ENCODE assay signal across 22 cellular contexts in the genomic region with DNA sequence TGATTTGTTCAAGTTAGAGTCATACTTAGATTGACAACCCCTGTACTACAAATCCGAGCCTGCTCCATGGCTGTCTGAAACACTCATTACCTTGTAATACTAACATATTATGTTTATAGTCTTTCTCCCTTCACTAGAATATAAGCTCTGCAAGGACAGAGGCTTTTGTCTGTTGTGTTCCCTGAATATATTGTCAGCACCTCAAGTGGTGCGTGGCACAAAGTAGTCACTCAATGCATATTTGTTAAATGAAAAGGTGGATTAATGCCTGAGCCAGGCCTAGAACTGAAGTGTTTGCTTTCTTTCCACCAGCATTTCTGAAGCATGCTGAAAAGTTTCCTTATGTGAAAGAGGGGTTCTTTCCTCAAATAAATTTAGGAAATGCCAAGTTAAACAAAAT. TPM values are rescaled to one million over a fixed set of nuclear protein-coding genes. Genes with fewer than 3 reads are reported as not detected.
DNase-seq lines count a peak whose midpoint lies in the region; ATAC-seq, FAIRE-seq and TF ChIP-seq lines count a peak whose summit lies in the region.
"Had no signal": no experiment of that assay in that cellular context is flagged by ENCODE, and none has a peak within 500 bp of the region (broad histone marks: within the 10 kb centered on the region; RNA-seq: fewer than 3 reads in every experiment).

No MANE protein-coding gene starts in this region.

- H3K36me3 ChIP-seq in GM06990 (ENCODE audit: control insufficient read depth, insufficient read depth, low read length) (peaks cover 9% of the 10 kb centered on the region), astrocyte (ENCODE audit: insufficient read depth, low read length) (no peaks in the 10 kb centered on the region), pancreas (no peaks in the 10 kb centered on the region), neuronal stem cell (replicated peaks in 1 of 2; ENCODE audit: control insufficient read depth in 2 of 2, insufficient read depth in 2 of 2, low read length in 2 of 2) (no peaks in the 10 kb centered on the region)
- H3K36me3 ChIP-seq: breast epithelium, upper lobe of right lung had no signal

- FAIRE-seq in astrocyte (lab: Jason Lieb, UNC) (no peak), pancreas (lab: Jason Lieb, UNC) (no peak)

- H3K4me1 ChIP-seq in astrocyte (ENCODE audit: insufficient read depth, low read length) (no peaks in the 10 kb centered on the region), pancreas (peaks cover 34 to 49% (median 41%) of the 10 kb centered on the region in 3 donors), neuronal stem cell (ENCODE audit: control insufficient read depth in 2 of 2, insufficient read depth in 1 of 2, low read depth in 1 of 2, low read length in 2 of 2) (peaks cover 0 to 9% of the 10 kb centered on the region in 2 donors)

- H2BK5ac ChIP-seq in neuronal stem cell (ENCODE audit: low read length) = no peak overlapping the region

- H3K4me3 ChIP-seq in GM06990 (replicated peaks; ENCODE audit: low read depth, low read length) = peak overlapping the region; percentile 29
- H3K4me3 ChIP-seq in HL-60 (replicated peaks; ENCODE audit: insufficient read depth, low read length) = no peak overlapping the region
- no peak overlapping the region for H3K4me3 ChIP-seq in astrocyte (ENCODE audit: insufficient read depth, low read depth, low read length)
- H3K4me3 ChIP-seq in pancreas = no peak overlapping the region
- no peak overlapping the region for H3K4me3 ChIP-seq in neuronal stem cell (ENCODE audit: low read length in 2 of 2)
- H3K4me3 ChIP-seq: breast epithelium, mucosa of descending colon, stomach, upper lobe of right lung had no signal

- WGBS in pancreas, 2 donors = 53 to 57% methylated on average over 2 of the region's 2 CpGs
- no CpG with 5 or more reads among the region's 2 CpGs for WGBS in neuronal stem cell (ENCODE audit: extremely low coverage in 2 of 2, insufficient read length in 2 of 2, insufficient replicate concordance in 1 of 2), 2 donors

- H3K36me3 Mint-ChIP-seq in astrocyte (ENCODE audit: low read depth, unreplicated experiment) = peaks cover 9% of the 10 kb centered on the region

- no peak overlapping the region for H2AK5ac ChIP-seq in neuronal stem cell (ENCODE audit: low read depth, low read length)

- H3K9me3 Mint-ChIP-seq in astrocyte (ENCODE audit: unreplicated experiment) = no peaks in the 10 kb centered on the region
- H3K9me3 Mint-ChIP-seq: CD8-positive, alpha-beta memory T cell had no signal

- H3K79me1 ChIP-seq in neuronal stem cell (ENCODE audit: low read depth, low read length) = no peaks in the 10 kb centered on the region

- DNase-seq in GM06990 (ENCODE audit: extremely low read depth, insufficient read length) = no peak
- DNase-seq in HL-60 (ENCODE audit: low read depth in 1 of 2, low spot score in 1 of 2) = no peak
- no peak for DNase-seq in astrocyte (ENCODE audit: low read depth)
- no peak for DNase-seq in pancreas
- DNase-seq in neuronal stem cell (ENCODE audit: low spot score) = no peak
- DNase-seq in GM10266 (ENCODE audit: extremely low spot score) = no peak
- DNase-seq: CD8-positive, alpha-beta memory T cell; cortex of kidney; DMS79 treated with DMSO at 0.1 percent for 48 hours; head of caudate nucleus; Karpas-422; mucosa of descending colon; NCI-H1092 treated with DMSO at 0.1 percent for 48 hours; NCI-H2107; NCI-H526 treated with DMSO at 0.1 percent for 48 hours; stimulated activated CD4-positive, alpha-beta T cell treated with anti-CD3 and anti-CD28 coated beads, Interleukin-4, amount 100 ng/mL, for 4 hours; stomach; SW 1271; upper lobe of right lung had no signal

- H3K4me1 Mint-ChIP-seq in astrocyte (ENCODE audit: low read depth, unreplicated experiment) = peaks cover 31% of the 10 kb centered on the region

- no peak overlapping the region for H3K23ac ChIP-seq in neuronal stem cell (ENCODE audit: low read depth, low read length, poor library complexity)

- H3K79me2 ChIP-seq in astrocyte (ENCODE audit: insufficient read depth, low read length) = peaks cover 82% of the 10 kb centered on the region

- peak overlapping the region; percentile 1 for H3K27ac Mint-ChIP-seq in astrocyte (ENCODE audit: unreplicated experiment)
- H3K27ac Mint-ChIP-seq: CD8-positive, alpha-beta memory T cell had no signal

- peak overlapping the region; percentile 77 for H3K27ac ChIP-seq in HL-60 (replicated peaks)
- H3K27ac ChIP-seq in astrocyte (ENCODE audit: low read depth, low read length) = no peak overlapping the region
- H3K27ac ChIP-seq in pancreas = peak overlapping the region; percentile 2 to 72 (median 24)
- H3K27ac ChIP-seq in neuronal stem cell (replicated peaks; ENCODE audit: low read length) = no peak overlapping the region
- H3K27ac ChIP-seq: breast epithelium, upper lobe of right lung had no signal

- peaks cover 47% of the 10 kb centered on the region for H4K20me1 ChIP-seq in astrocyte (ENCODE audit: insufficient read depth, low read length)

- no peak overlapping the region for H3K14ac ChIP-seq in neuronal stem cell (ENCODE audit: low read length)

- H3K9me3 ChIP-seq in astrocyte (ENCODE audit: insufficient read depth, low read depth, low read length) (no peaks in the 10 kb centered on the region), pancreas (no peaks in the 10 kb centered on the region), neuronal stem cell (replicated peaks in 1 of 2; ENCODE audit: control insufficient read depth in 2 of 2, insufficient read depth in 1 of 2, low read depth in 1 of 2, low read length in 2 of 2) (no peaks in the 10 kb centered on the region)
- H3K9me3 ChIP-seq: breast epithelium, mucosa of descending colon, stomach, upper lobe of right lung had no signal

- H2AFZ ChIP-seq in astrocyte (ENCODE audit: low read depth, low read length) = no peak overlapping the region
- no peak overlapping the region for H2AFZ ChIP-seq in neuronal stem cell (ENCODE audit: low read length)

- no peak overlapping the region for H2BK15ac ChIP-seq in neuronal stem cell (ENCODE audit: low read length)

- no peaks in the 10 kb centered on the region for H3K27me3 Mint-ChIP-seq in astrocyte (ENCODE audit: low read depth, unreplicated experiment)
- H3K27me3 Mint-ChIP-seq: CD8-positive, alpha-beta memory T cell had no signal

- TF ChIP-seq POLR2A in GM18505 (IDR thresholded peaks at IDR 0.05; ENCODE audit: borderline replicate concordance, extremely low read depth, insufficient read depth, insufficient read length) = no peak

- H2BK12ac ChIP-seq in neuronal stem cell (ENCODE audit: low read length) = no peak overlapping the region

- no peak overlapping the region for H4K8ac ChIP-seq in neuronal stem cell (ENCODE audit: low read depth, low read length)

- H2BK120ac ChIP-seq in neuronal stem cell (ENCODE audit: low read depth, low read length) = no peak overlapping the region

- H3K27me3 ChIP-seq in GM06990 (replicated peaks; ENCODE audit: control insufficient read depth, insufficient read depth, low read length) (no peaks in the 10 kb centered on the region), HL-60 (ENCODE audit: insufficient read depth, poor library complexity, severe bottlenecking) (no peaks in the 10 kb centered on the region), astrocyte (ENCODE audit: insufficient read depth, low read length) (no peaks in the 10 kb centered on the region), pancreas (no peaks in the 10 kb centered on the region), neuronal stem cell (ENCODE audit: control insufficient read depth in 3 of 3, insufficient read depth in 3 of 3, low read depth in 1 of 3, low read length in 3 of 3) (no peaks in the 10 kb centered on the region)
- H3K27me3 ChIP-seq: breast epithelium, stomach, upper lobe of right lung had no signal

- H4K91ac ChIP-seq in neuronal stem cell (ENCODE audit: low read depth, low read length, poor library complexity) = no peak overlapping the region

- no peak overlapping the region for H3K4ac ChIP-seq in neuronal stem cell (ENCODE audit: low read length)

- H3K4me2 ChIP-seq in astrocyte (ENCODE audit: low read length) = no peak overlapping the region
- H3K4me2 ChIP-seq in neuronal stem cell (ENCODE audit: insufficient read depth, low read length, poor library complexity, severe bottlenecking) = no peak overlapping the region

- H3K9ac ChIP-seq in astrocyte (ENCODE audit: low read length) = no peak overlapping the region
- H3K9ac ChIP-seq in neuronal stem cell (ENCODE audit: low read depth, low read length, poor library complexity) = no peak overlapping the region

- TF ChIP-seq CTCF in GM06990 (IDR thresholded peaks at IDR 0.05; ENCODE audit: insufficient read depth, low read length, poor library complexity, severe bottlenecking) = no peak
- TF ChIP-seq CTCF in HL-60 (IDR thresholded peaks at IDR 0.05; ENCODE audit: insufficient read depth, low read length) = no peak
- TF ChIP-seq CTCF in astrocyte (IDR thresholded peaks at IDR 0.05; ENCODE audit: insufficient read depth, low read depth, low read length) = no peak
- TF ChIP-seq CTCF in pancreas (IDR thresholded peaks at IDR 0.05) = no peak
- no peak for TF ChIP-seq CTCF in GM10266 (IDR thresholded peaks at IDR 0.05; ENCODE audit: control insufficient read depth, insufficient read depth, low read depth, missing control alignments)

- no peak overlapping the region for H3K18ac ChIP-seq in neuronal stem cell (ENCODE audit: low read length)

- ATAC-seq in pancreas (peak in 3 of 4 donors; percentile 2 to 10 (median 3)), GM18505 (IDR thresholded peaks at IDR 0.05; ENCODE audit: unreplicated experiment) (no peak), GM21737 (IDR thresholded peaks at IDR 0.05; ENCODE audit: unreplicated experiment) (no peak)

- H3K4me3 Mint-ChIP-seq in astrocyte (ENCODE audit: unreplicated experiment) = no peak overlapping the region
- H3K4me3 Mint-ChIP-seq: CD8-positive, alpha-beta memory T cell had no signal

- intact Hi-C loops in pancreas (cut with DNase I) = no loop called here

RNA-seq across cellular contexts. Expression of gene ELL2, which starts 36.3 kb away (rescaled TPM):
- 107 and 118 TPM in 2 replicates for total RNA-seq in astrocyte
- total RNA-seq in pancreas = 10 to 100 TPM; 72.7 to 92.8 (median 82.4) TPM
- polyA plus RNA-seq in pancreas = 10 to 100 TPM; 21.0 to 30.8 TPM
- polyA plus RNA-seq in neuronal stem cell (2013, experiment 1 of 2) = 5.8 TPM
- 6.5 TPM for polyA plus RNA-seq in neuronal stem cell (2013, experiment 2 of 2)

Comparison
In these comparisons a context has a peak if more than half of its experiments do, and no peak if none do; other contexts are left out.
1. H3K27ac ChIP-seq: peak in HL-60 (single experiment) and pancreas (4 of 4); none in astrocyte (single experiment) and neuronal stem cell (single experiment).
2. ATAC-seq: peak in pancreas (3 of 4); none in GM18505 (single experiment) and GM21737 (single experiment).